ENCODE assay signal across 19 cellular contexts in the genomic region with DNA sequence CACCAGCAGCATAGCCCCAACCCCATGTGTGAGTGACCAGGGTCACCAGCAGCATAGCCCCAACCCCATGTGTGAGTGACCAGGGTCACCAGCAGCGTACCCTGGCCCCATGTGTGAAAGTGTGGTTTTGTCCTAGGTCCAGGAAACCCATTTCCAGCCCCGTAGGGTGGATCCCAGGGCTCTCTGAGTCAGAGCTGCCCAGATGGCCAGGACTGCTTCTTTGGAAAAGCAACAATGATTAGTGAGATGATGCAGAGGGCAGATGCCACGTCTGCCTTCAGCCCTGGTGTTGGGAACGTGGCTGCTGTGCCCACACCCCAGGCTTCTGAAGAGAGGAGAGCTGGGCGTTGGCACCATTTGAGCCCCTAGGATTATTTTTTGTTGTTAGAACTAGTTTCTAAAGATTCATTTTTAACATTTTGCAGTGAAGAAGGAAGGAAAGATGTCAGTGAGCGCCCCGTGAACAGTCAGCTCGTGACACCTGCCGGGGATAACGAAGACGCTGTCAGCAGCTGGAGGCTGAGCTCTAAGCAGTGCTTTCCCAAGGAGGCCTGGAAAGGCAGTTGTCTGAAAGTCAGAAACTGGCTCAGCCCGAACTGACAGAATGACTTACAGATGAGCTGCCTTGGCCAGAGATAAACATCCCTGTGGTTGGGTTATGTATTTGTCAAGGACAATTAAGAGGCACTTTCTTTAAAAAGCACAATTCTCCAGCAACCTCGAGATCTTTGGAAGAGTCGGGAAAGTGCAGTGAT. TPM values are rescaled to one million over a fixed set of nuclear protein-coding genes. Genes with fewer than 3 reads are reported as not detected.
DNase-seq lines count a peak whose midpoint lies in the region; ATAC-seq and TF ChIP-seq lines count a peak whose summit lies in the region.
"Had no signal": no experiment of that assay in that cellular context is flagged by ENCODE, and none has a peak within 500 bp of the region (broad histone marks: within the 10 kb centered on the region; RNA-seq: fewer than 3 reads in every experiment).

No MANE protein-coding gene starts in this region.

- H2AFZ ChIP-seq in osteoblast (ENCODE audit: low read length) = no peak overlapping the region
- H2AFZ ChIP-seq: GM23338 had no signal

- H3K4me1 ChIP-seq in osteoblast (ENCODE audit: insufficient read depth, low read length) = peaks cover 6% of the 10 kb centered on the region
- H3K4me1 ChIP-seq: gastrocnemius medialis had no signal

- H4K20me1 ChIP-seq in osteoblast (ENCODE audit: insufficient read depth, low read length) = no peaks in the 10 kb centered on the region

- no peak for TF ChIP-seq CTCF in AG09319 (IDR thresholded peaks at IDR 0.05; ENCODE audit: low read depth, low read length)
- no peak for TF ChIP-seq CTCF in brain (conservative IDR thresholded peaks at IDR 0.05)
- TF ChIP-seq CTCF in osteoblast (IDR thresholded peaks at IDR 0.05; ENCODE audit: extremely low read depth, low read depth, low read length) = no peak

- H3K27ac ChIP-seq in osteoblast (ENCODE audit: low read depth, low read length) = no peak overlapping the region
- H3K27ac ChIP-seq: gastrocnemius medialis had no signal

- H3K36me3 ChIP-seq in osteoblast (ENCODE audit: insufficient read depth, low read length) = no peaks in the 10 kb centered on the region
- H3K36me3 ChIP-seq: gastrocnemius medialis had no signal

- H3K4me3 ChIP-seq in osteoblast (ENCODE audit: insufficient read depth, low read length) = no peak overlapping the region
- H3K4me3 ChIP-seq: gastrocnemius medialis, GM23338 had no signal

- H3K27ac Mint-ChIP-seq in brain = peak overlapping the region in 3 of 5 experiments; percentile 6 to 65 (median 36)
- H3K27ac Mint-ChIP-seq: activated CD4-positive, alpha-beta T cell treated with anti-CD3 and anti-CD28 coated beads, Interleukin-2, amount 10 ng/mL, durations not matched to agents 24 days and 14 days; GM23338; naive thymus-derived CD4-positive, alpha-beta T cell had no signal

- peaks cover 2% of the 10 kb centered on the region for H3K9me3 ChIP-seq in osteoblast (ENCODE audit: low read depth, low read length)

- H3K79me2 ChIP-seq in osteoblast (ENCODE audit: insufficient read depth, low read length) = no peaks in the 10 kb centered on the region

- H3K9me3 Mint-ChIP-seq in brain = peaks cover 23 to 39% (median 29%) of the 10 kb centered on the region in 5 experiments
- H3K9me3 Mint-ChIP-seq: activated CD4-positive, alpha-beta T cell treated with anti-CD3 and anti-CD28 coated beads, Interleukin-2, amount 10 ng/mL, durations not matched to agents 24 days and 14 days had no signal

- DNase-seq in AG09319 (ENCODE audit: extremely low read depth, low read depth) = peak; percentile 25
- DNase-seq in GM03348 (ENCODE audit: low spot score) = peak; percentile 81
- DNase-seq in osteoblast (ENCODE audit: insufficient read length, low spot score, missing footprints) = peak; percentile 98
- DNase-seq in COR-L47 (lab: John Stamatoyannopoulos, UW) = no peak
- DNase-seq: activated CD4-positive, alpha-beta T cell treated with anti-CD3 and anti-CD28 coated beads, Interleukin-2, amount 10 ng/mL, durations not matched to agents 24 days and 14 days; activated T-cell treated with anti-CD3 and anti-CD28 coated beads, Interleukin-2, amount 50 U/mL, for 1 hour; central memory CD4-positive, alpha-beta T cell; effector memory CD4-positive, alpha-beta T cell; gastrocnemius medialis; NCI-H1048; NCI-H510A; substantia nigra had no signal

- no peak overlapping the region for H3K4me2 ChIP-seq in osteoblast (ENCODE audit: insufficient read depth, low read length)
- H3K4me2 ChIP-seq: GM23338 had no signal

- no peak for ATAC-seq in HG03520 (IDR thresholded peaks at IDR 0.05; ENCODE audit: unreplicated experiment)
- ATAC-seq in GM18861 (IDR thresholded peaks at IDR 0.05; ENCODE audit: unreplicated experiment) = no peak
- ATAC-seq: gastrocnemius medialis; GM23338; naive thymus-derived CD4-positive, alpha-beta T cell had no signal

- no peak overlapping the region for H3K4me3 Mint-ChIP-seq in brain
- H3K4me3 Mint-ChIP-seq: activated CD4-positive, alpha-beta T cell treated with anti-CD3 and anti-CD28 coated beads, Interleukin-2, amount 10 ng/mL, durations not matched to agents 24 days and 14 days; GM23338; naive thymus-derived CD4-positive, alpha-beta T cell had no signal

- no peaks in the 10 kb centered on the region for H3K27me3 Mint-ChIP-seq in brain

- no peaks in the 10 kb centered on the region for H3K27me3 ChIP-seq in osteoblast (ENCODE audit: insufficient read depth, low read length)
- H3K27me3 ChIP-seq: gastrocnemius medialis had no signal

- H3K36me3 Mint-ChIP-seq in brain = peaks cover 3% of the 10 kb centered on the region

- H3K4me1 Mint-ChIP-seq in brain = peaks cover 8% of the 10 kb centered on the region
- H3K4me1 Mint-ChIP-seq: activated CD4-positive, alpha-beta T cell treated with anti-CD3 and anti-CD28 coated beads, Interleukin-2, amount 10 ng/mL, durations not matched to agents 24 days and 14 days; GM23338; naive thymus-derived CD4-positive, alpha-beta T cell had no signal

RNA-seq across cellular contexts. Expression of gene KCNG2, which starts 32.1 kb away (rescaled TPM):
- 0.20 TPM for polyA plus RNA-seq in brain (ENCODE audit: insufficient read depth, low read depth, low replicate concordance)
- total RNA-seq in osteoblast = not detected in 2 replicates
- total RNA-seq: activated CD4-positive, alpha-beta T cell treated with anti-CD3 and anti-CD28 coated beads, Interleukin-2, amount 10 ng/mL, durations not matched to agents 24 days and 14 days; naive thymus-derived CD4-positive, alpha-beta T cell; OCI-LY7; pulmonary artery endothelial cell had no signal
- polyA plus RNA-seq: naive thymus-derived CD4-positive, alpha-beta T cell had no signal
